Comparison of ENCODE assay signal across 8 cellular contexts in the genomic region with DNA sequence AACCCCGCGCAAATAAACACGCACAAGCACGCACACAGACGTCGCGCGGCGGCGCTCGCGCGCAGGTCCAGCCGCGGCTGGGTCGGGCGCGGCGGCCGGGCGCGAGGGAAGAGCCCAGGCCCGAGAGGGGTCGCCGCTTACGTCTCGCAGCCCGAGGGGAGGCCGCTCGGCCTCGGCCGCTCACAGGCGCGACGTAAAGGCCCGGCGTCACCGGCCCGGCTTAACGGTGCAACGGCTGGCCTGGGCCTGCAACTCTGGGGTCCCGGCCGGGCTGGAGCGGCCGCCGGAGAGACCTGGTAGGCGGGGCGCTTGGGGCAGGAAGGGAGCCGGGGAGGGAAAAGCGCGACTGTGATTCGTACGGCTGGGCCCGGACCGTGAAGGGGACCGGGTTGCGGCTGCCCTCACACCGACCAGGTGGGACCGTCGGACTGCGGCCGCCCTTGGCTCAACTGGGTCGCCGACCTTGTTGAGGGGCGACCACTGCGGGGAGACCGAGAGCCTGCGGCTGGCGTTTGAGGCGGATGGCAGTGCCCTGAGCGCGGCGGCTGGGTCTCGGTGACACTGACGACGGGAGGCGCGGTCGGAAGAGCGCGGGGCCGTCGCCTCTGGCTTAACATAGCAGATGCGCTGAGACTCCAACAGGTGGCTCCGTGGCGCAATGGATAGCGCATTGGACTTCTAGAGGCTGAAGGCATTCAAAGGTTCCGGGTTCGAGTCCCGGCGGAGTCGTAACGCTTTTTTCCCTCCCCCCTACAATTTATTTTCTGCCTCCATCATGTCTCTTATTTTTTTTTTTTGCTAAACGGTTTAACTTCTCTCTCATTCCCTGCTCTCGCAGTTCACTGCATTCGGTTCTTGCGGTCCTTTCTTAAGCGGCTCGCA. TPM values are rescaled to one million over a fixed set of nuclear protein-coding genes. Genes with fewer than 3 reads are reported as not detected.
A peak's percentile ranks its signal among the peaks of the same experiment; 100 is the strongest.
DNase-seq lines count a peak whose midpoint lies in the region; ATAC-seq and TF ChIP-seq lines count a peak whose summit lies in the region.

No MANE protein-coding gene starts in this region.

- H3K27ac ChIP-seq in dorsolateral prefrontal cortex: peak overlapping the region; percentile 63 to 99 (median 97)

- ATAC-seq in GM19438 (IDR thresholded peaks at IDR 0.05; ENCODE audit: low read depth, unreplicated experiment): peak; percentile 64
- peak; percentile 65 for ATAC-seq in HG03565 (IDR thresholded peaks at IDR 0.05; ENCODE audit: unreplicated experiment)

- intact Hi-C loops in dorsolateral prefrontal cortex (cut with DNase I) (loop anchor here (2.0 to 10.0 kb wide), 8 partner anchors 62 to 662 kb away; partner anchors contain the start of genes GCLM (in 2 of the 2), ABCD3 (in 1 of the 2), CCDC18 (in 1 of the 2) and DR1 (in 1 of the 2)), lower leg skin (cut with DNase I; ENCODE audit: low total_unique reads) (loop anchor here (10.0 kb wide), 1 partner anchor 402 kb away; the partner anchor contains the start of gene FNBP1L)

- TF ChIP-seq CTCF in dorsolateral prefrontal cortex (IDR thresholded peaks at IDR 0.05 in 54 of 56, conservative IDR thresholded peaks at IDR 0.05 in 2 of 56; ENCODE audit: low read depth in 1 of 56, partially characterized antibody in 56 of 56) (peak in 23 of 56 donors; percentile 5 to 59 (median 27)), lower leg skin (IDR thresholded peaks at IDR 0.05) (no peak)

- H3K4me3 ChIP-seq in dorsolateral prefrontal cortex (peak overlapping the region; percentile 69 to 97 (median 85)), lower leg skin (ENCODE audit: low read depth, poor library complexity, severe bottlenecking) (peak overlapping the region; percentile 78)

- DNase-seq in CD1c-positive myeloid dendritic cell (ENCODE audit: extremely low spot score): peak; percentile 96
- peak; percentile 82 for DNase-seq in NCI-H748 (lab: John Stamatoyannopoulos, UW; ENCODE audit: unreplicated experiment)
- peak; percentile 86 to 88 for DNase-seq in activated CD4-positive, alpha-beta T cell treated with anti-CD3 and anti-CD28 coated beads, Interleukin-2, amount 50 U/mL, for 48 hours
- DNase-seq in dorsolateral prefrontal cortex: peak; percentile 66 to 85 (median 80)
- DNase-seq in lower leg skin (ENCODE audit: low spot score in 2 of 2): peak; percentile 86 to 97
- peak; percentile 83 to 84 for DNase-seq in stimulated activated CD4-positive, alpha-beta T cell treated with anti-CD3 and anti-CD28 coated beads, Interleukin-4, amount 100 ng/mL, for 4 hours

- H3K27me3 ChIP-seq in dorsolateral prefrontal cortex: no peaks in the 10 kb centered on the region

- WGBS in lower leg skin, 2 donors: 0 to 1% methylated on average over 22 to 63 of the region's 99 CpGs

- TF ChIP-seq POLR2A in lower leg skin (IDR thresholded peaks at IDR 0.05): no peak

RNA-seq across cellular contexts. Expression of gene DNTTIP2, which starts 31.8 kb away (rescaled TPM):
- 10 to 100 TPM; 26.4 to 67.8 (median 41.9) TPM for total RNA-seq in dorsolateral prefrontal cortex
- 10 to 100 TPM; 27.0 to 42.0 (median 34.8) TPM for total RNA-seq in lower leg skin

Comparison
In these comparisons a context has a peak if more than half of its experiments do, and no peak if none do; other contexts are left out.
1. Peak in every context shown above with its lines: DNase-seq, ATAC-seq, H3K4me3 ChIP-seq and H3K27ac ChIP-seq.